ENCODE assay signal across 14 cellular contexts in the genomic region with DNA sequence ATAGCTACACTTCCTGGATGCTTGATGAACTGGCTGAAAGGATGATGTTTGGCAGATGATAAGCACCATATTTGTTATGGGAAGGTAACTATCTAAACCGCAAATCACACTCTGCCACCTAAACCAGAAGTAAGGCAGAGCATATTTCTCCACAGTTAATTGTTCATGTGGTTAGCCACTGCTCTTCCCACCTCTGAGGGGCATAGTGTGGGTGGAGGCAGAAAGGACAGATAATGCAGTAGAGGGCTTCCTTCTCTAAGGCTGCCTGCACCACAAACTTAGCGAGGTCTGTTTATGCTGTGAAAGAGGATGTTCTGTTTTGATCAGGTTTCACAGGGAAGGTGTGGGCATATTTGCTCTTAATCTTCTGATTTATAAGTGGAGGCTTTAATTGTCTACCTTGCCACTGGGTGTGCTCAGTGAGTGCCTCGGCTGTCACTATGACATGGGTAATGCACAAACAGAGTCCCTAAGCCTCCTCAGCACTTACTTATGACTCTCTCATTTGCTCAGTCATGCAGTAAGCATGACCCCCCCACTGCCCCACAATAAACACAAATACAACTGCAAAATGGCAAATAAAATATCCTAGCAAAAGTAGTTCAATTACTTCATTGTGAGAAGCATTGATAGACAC.
A peak's percentile ranks its signal among the peaks of the same experiment; 100 is the strongest.
DNase-seq lines count a peak whose midpoint lies in the region; ATAC-seq and TF ChIP-seq lines count a peak whose summit lies in the region.
"Had no signal": no experiment of that assay in that cellular context is flagged by ENCODE, and none has a peak within 500 bp of the region (broad histone marks: within the 10 kb centered on the region; RNA-seq: fewer than 3 reads in every experiment).

No MANE protein-coding gene starts in this region.

- H3K4me2 ChIP-seq in GM23338 = peak overlapping the region; percentile 47

- H3K79me2 ChIP-seq in GM23338 (replicated peaks; ENCODE audit: insufficient read depth) = no peaks in the 10 kb centered on the region

- H3K4me1 Mint-ChIP-seq in T-helper 2 cell treated with Interferon-gamma antibody and Interleukin-4, amounts not matched to agents 5 μg/mL and 100 μg/mL, for 36 hours (ENCODE audit: low read depth) = no peaks in the 10 kb centered on the region
- H3K4me1 Mint-ChIP-seq in GM23338 (peaks cover 21% of the 10 kb centered on the region), immature natural killer cell (peaks cover 24 to 33% of the 10 kb centered on the region in 2 donors)
- H3K4me1 Mint-ChIP-seq: endodermal cell had no signal

- H3K9me2 ChIP-seq in GM23338 (ENCODE audit: insufficient read depth) = no peaks in the 10 kb centered on the region

- H3K9me3 Mint-ChIP-seq in T-helper 2 cell treated with Interferon-gamma antibody and Interleukin-4, amounts not matched to agents 5 μg/mL and 100 μg/mL, for 36 hours = no peaks in the 10 kb centered on the region
- H3K9me3 Mint-ChIP-seq in GM23338 (peaks cover 13% of the 10 kb centered on the region), immature natural killer cell (peaks cover 0 to 11% (median 2%) of the 10 kb centered on the region in 6 donors)
- H3K9me3 Mint-ChIP-seq: T-helper 1 cell treated with Interleukin-12 subunit alpha and Interleukin-12 subunit beta and Interleukin-4 antibody, amounts not matched to agents 30 μg/mL and 1 μg/mL, for 36 hours had no signal

- H3K27me3 ChIP-seq in GM23338 (ENCODE audit: insufficient read depth) (no peaks in the 10 kb centered on the region), body of pancreas (no peaks in the 10 kb centered on the region)
- H3K27me3 ChIP-seq: left lung, vagina had no signal

- peaks cover 22% of the 10 kb centered on the region for H3K4me1 ChIP-seq in GM23338 (ENCODE audit: insufficient read depth)
- H3K4me1 ChIP-seq in body of pancreas = no peaks in the 10 kb centered on the region
- H3K4me1 ChIP-seq: left lung, vagina had no signal

- H3K36me3 Mint-ChIP-seq in T-helper 2 cell treated with Interferon-gamma antibody and Interleukin-4, amounts not matched to agents 5 μg/mL and 100 μg/mL, for 36 hours (ENCODE audit: low read depth) = no peaks in the 10 kb centered on the region
- H3K36me3 Mint-ChIP-seq in GM23338 (ENCODE audit: low read depth) (peaks cover 15% of the 10 kb centered on the region), immature natural killer cell (no peaks in the 10 kb centered on the region)

- WGBS in body of pancreas, 2 donors = 51 to 61% methylated on average over 3 of the region's 3 CpGs

- H3K27me3 Mint-ChIP-seq in T-helper 2 cell treated with Interferon-gamma antibody and Interleukin-4, amounts not matched to agents 5 μg/mL and 100 μg/mL, for 36 hours (ENCODE audit: low read depth) = no peaks in the 10 kb centered on the region
- H3K27me3 Mint-ChIP-seq in GM23338 (ENCODE audit: insufficient read depth, low read depth, poor library complexity) (peaks cover 3% of the 10 kb centered on the region), immature natural killer cell (ENCODE audit: low read depth in 3 of 3) (peaks cover 0 to 7% (median 0%) of the 10 kb centered on the region in 3 donors)

- no peak overlapping the region for H2AFZ ChIP-seq in GM23338

- H3K9me3 ChIP-seq in body of pancreas = no peaks in the 10 kb centered on the region
- H3K9me3 ChIP-seq: vagina had no signal

- H3F3A ChIP-seq in GM23338 (replicated peaks; ENCODE audit: low read depth) = no peaks in the 10 kb centered on the region

- H3K4me3 Mint-ChIP-seq in T-helper 2 cell treated with Interferon-gamma antibody and Interleukin-4, amounts not matched to agents 5 μg/mL and 100 μg/mL, for 36 hours = no peak overlapping the region
- H3K4me3 Mint-ChIP-seq in GM23338 (no peak overlapping the region), immature natural killer cell (peak overlapping the region; percentile 47 to 78 (median 71))
- H3K4me3 Mint-ChIP-seq: endodermal cell; T-helper 1 cell treated with Interleukin-12 subunit alpha and Interleukin-12 subunit beta and Interleukin-4 antibody, amounts not matched to agents 30 μg/mL and 1 μg/mL, for 36 hours had no signal

- intact Hi-C loops in body of pancreas (cut with DNase I) = no loop called here

- H3K4me3 ChIP-seq in GM23338 (no peak overlapping the region), body of pancreas (no peak overlapping the region)
- H3K4me3 ChIP-seq: left lung, vagina had no signal

- no peak for TF ChIP-seq POLR2A in body of pancreas (IDR thresholded peaks at IDR 0.05)

- DNase-seq in T-helper 2 cell = peak in 3 of 5 experiments; percentile 15 to 92 (median 17)
- no peak for DNase-seq in T-helper 2 cell treated with Interferon-gamma antibody and Interleukin-4, amounts not matched to agents 5 μg/mL and 100 μg/mL, for 36 hours (ENCODE audit: low spot score)
- no peak for DNase-seq in GM23338 (ENCODE audit: low spot score)
- peak; percentile 1 for DNase-seq in T-helper 22 cell (ENCODE audit: low read depth)
- DNase-seq in immature natural killer cell = peak; percentile 35 to 66 (median 44)
- no peak for DNase-seq in body of pancreas
- DNase-seq in NCI-H526 (lab: John Stamatoyannopoulos, UW) = no peak
- DNase-seq in putamen (ENCODE audit: low spot score) = no peak
- DNase-seq: endodermal cell, left lung, NCI-H187 treated with DMSO at 0.1 percent for 48 hours had no signal

- ATAC-seq in GM23338 (peak; percentile 59), body of pancreas (no peak)
- ATAC-seq: left lung, Panc1 had no signal

- H4K20me1 ChIP-seq in GM23338 (replicated peaks; ENCODE audit: insufficient read depth) = no peaks in the 10 kb centered on the region

- no peak overlapping the region for H3K27ac Mint-ChIP-seq in T-helper 2 cell treated with Interferon-gamma antibody and Interleukin-4, amounts not matched to agents 5 μg/mL and 100 μg/mL, for 36 hours
- peak overlapping the region; percentile 97 for H3K27ac Mint-ChIP-seq in GM23338
- H3K27ac Mint-ChIP-seq in immature natural killer cell = peak overlapping the region in 5 of 6 donors; percentile 29 to 68 (median 56)
- H3K27ac Mint-ChIP-seq: endodermal cell; T-helper 1 cell treated with Interleukin-12 subunit alpha and Interleukin-12 subunit beta and Interleukin-4 antibody, amounts not matched to agents 30 μg/mL and 1 μg/mL, for 36 hours had no signal

- H3K27ac ChIP-seq in GM23338 (ENCODE audit: low read depth) (peak overlapping the region; percentile 53; the same call in 1 of the 2 replicates), body of pancreas (no peak overlapping the region)
- H3K27ac ChIP-seq: left lung, vagina had no signal

- TF ChIP-seq CTCF in GM23338 (conservative IDR thresholded peaks at IDR 0.05; ENCODE audit: low read depth in 2 of 2) (no peak), body of pancreas (IDR thresholded peaks at IDR 0.05) (no peak)

- H3K36me3 ChIP-seq in GM23338 (ENCODE audit: insufficient read depth) (no peaks in the 10 kb centered on the region), body of pancreas (replicated peaks in 1 of 2; ENCODE audit: insufficient read depth in 1 of 2, low read depth in 2 of 2) (no peaks in the 10 kb centered on the region)
- H3K36me3 ChIP-seq: left lung, vagina had no signal

TF ChIP-seq in GM23338, 12 proteins besides CTCF, POLR2A, EP300 and RAD21:
- TF ChIP-seq EZH2 (IDR thresholded peaks at IDR 0.05; ENCODE audit: low read depth, unreplicated experiment) = no peak
- TF ChIP-seq, protein P1, sequence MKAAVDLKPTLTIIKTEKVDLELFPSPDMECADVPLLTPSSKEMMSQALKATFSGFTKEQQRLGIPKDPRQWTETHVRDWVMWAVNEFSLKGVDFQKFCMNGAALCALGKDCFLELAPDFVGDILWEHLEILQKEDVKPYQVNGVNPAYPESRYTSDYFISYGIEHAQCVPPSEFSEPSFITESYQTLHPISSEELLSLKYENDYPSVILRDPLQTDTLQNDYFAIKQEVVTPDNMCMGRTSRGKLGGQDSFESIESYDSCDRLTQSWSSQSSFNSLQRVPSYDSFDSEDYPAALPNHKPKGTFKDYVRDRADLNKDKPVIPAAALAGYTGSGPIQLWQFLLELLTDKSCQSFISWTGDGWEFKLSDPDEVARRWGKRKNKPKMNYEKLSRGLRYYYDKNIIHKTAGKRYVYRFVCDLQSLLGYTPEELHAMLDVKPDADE (IDR thresholded peaks at IDR 0.05) = no peak
- no peak for TF ChIP-seq STAT1 (IDR thresholded peaks at IDR 0.05; ENCODE audit: unreplicated experiment)
- TF ChIP-seq ZNF331 (CRISPR knock-in tag; IDR thresholded peaks at IDR 0.05; ENCODE audit: low read depth) = no peak
- TF ChIP-seq NANOG (IDR thresholded peaks at IDR 0.05; ENCODE audit: borderline replicate concordance) = no peak
- no peak for TF ChIP-seq CREB1 (CRISPR knock-in tag; IDR thresholded peaks at IDR 0.05; ENCODE audit: low read depth)
- TF ChIP-seq REST (IDR thresholded peaks at IDR 0.05; ENCODE audit: unreplicated experiment) = no peak

Comparison
In these comparisons a context has a peak if more than half of its experiments do, and no peak if none do; other contexts are left out.
1. DNase-seq: peak in T-helper 2 cell (3 of 5), T-helper 22 cell (single experiment) and immature natural killer cell (3 of 3); none in T-helper 2 cell treated with Interferon-gamma antibody and Interleukin-4, amounts not matched to agents 5 μg/mL and 100 μg/mL, for 36 hours (single experiment), GM23338 (single experiment), body of pancreas (0 of 4), NCI-H526 (0 of 2) and putamen (single experiment).
2. H3K4me3 Mint-ChIP-seq: peak in immature natural killer cell (5 of 5); none in T-helper 2 cell treated with Interferon-gamma antibody and Interleukin-4, amounts not matched to agents 5 μg/mL and 100 μg/mL, for 36 hours (single experiment) and GM23338 (single experiment).